ENCODE assay signal across 20 cellular contexts in the genomic region with DNA sequence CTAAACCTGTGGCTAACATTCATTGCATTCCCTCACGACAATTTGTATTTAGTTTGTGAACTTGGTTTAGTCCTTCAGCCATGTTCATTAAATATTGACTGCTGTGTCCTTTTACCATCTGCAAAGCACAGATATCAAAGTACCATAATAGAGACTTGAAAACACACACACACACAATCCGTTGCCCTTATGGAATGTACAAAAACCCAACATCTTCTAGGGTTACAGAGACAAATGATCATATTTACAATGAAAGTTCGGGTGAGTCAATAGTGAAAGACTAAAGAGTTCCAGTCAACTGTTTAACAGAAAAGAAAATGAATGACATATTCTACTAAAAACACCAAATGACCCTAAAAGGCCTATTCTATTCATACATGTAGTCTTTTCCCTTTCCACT.
"Had no signal": no experiment of that assay in that cellular context is flagged by ENCODE, and none has a peak within 500 bp of the region (broad histone marks: within the 10 kb centered on the region; RNA-seq: fewer than 3 reads in every experiment).

No MANE protein-coding gene starts in this region.

- H3K9me3 Mint-ChIP-seq: activated CD4-positive, alpha-beta T cell treated with anti-CD3 and anti-CD28 coated beads, Interleukin-2, amount 10 ng/mL, durations not matched to agents 24 days and 14 days; activated naive CD8-positive, alpha-beta T cell treated with anti-CD3 and anti-CD28 coated beads, Interleukin-2, amount 10 ng/mL, durations not matched to agents 7 days and 5 days; natural killer cell treated with Interleukin-12 subunit alpha and Interleukin-12 subunit beta and Interleukin-15 and Interleukin-18, amount 100 ng/mL, for 72 hours; stimulated activated naive B cell treated with anti-CD40 and anti-IgM and Interleukin-4, amounts not matched to agents 10 μg/mL and 1 μg/mL and 100 μg/mL, for 72 hours had no signal

- H3K36me3 Mint-ChIP-seq: activated naive CD8-positive, alpha-beta T cell treated with anti-CD3 and anti-CD28 coated beads, Interleukin-2, amount 10 ng/mL, durations not matched to agents 7 days and 5 days; natural killer cell treated with Interleukin-12 subunit alpha and Interleukin-12 subunit beta and Interleukin-15 and Interleukin-18, amount 100 ng/mL, for 72 hours had no signal

- DNase-seq: activated CD4-positive, alpha-beta T cell treated with anti-CD3 and anti-CD28 coated beads, Interleukin-2, amount 10 ng/mL, durations not matched to agents 24 days and 14 days; activated CD4-positive, CD25-positive, alpha-beta regulatory T cell; activated CD8-positive, alpha-beta memory T cell treated with anti-CD3 and anti-CD28 coated beads for 24 hours; activated naive CD4-positive, alpha-beta T cell; activated naive CD8-positive, alpha-beta T cell treated with anti-CD3 and anti-CD28 coated beads, Interleukin-2, amount 10 ng/mL, durations not matched to agents 7 days and 5 days; aorta; dorsolateral prefrontal cortex; endodermal cell; kidney; left ventricle myocardium superior; mesendoderm; retina; stimulated activated CD4-positive, alpha-beta T cell treated with anti-CD3 and anti-CD28 coated beads, Interleukin-4, amount 100 ng/mL, for 1 hour; stimulated activated naive B cell treated with anti-CD40 and anti-IgM and Interleukin-4, amounts not matched to agents 10 μg/mL and 1 μg/mL and 100 μg/mL, for 72 hours; T-helper 2 cell; uterus had no signal

- H3K4me3 Mint-ChIP-seq: activated CD4-positive, alpha-beta T cell treated with anti-CD3 and anti-CD28 coated beads, Interleukin-2, amount 10 ng/mL, durations not matched to agents 24 days and 14 days; activated naive CD8-positive, alpha-beta T cell treated with anti-CD3 and anti-CD28 coated beads, Interleukin-2, amount 10 ng/mL, durations not matched to agents 7 days and 5 days; endodermal cell; natural killer cell treated with Interleukin-12 subunit alpha and Interleukin-12 subunit beta and Interleukin-15 and Interleukin-18, amount 100 ng/mL, for 72 hours; stimulated activated naive B cell treated with anti-CD40 and anti-IgM and Interleukin-4, amounts not matched to agents 10 μg/mL and 1 μg/mL and 100 μg/mL, for 72 hours had no signal

- ATAC-seq: left ventricle myocardium superior; natural killer cell treated with Interleukin-12 subunit alpha and Interleukin-12 subunit beta and Interleukin-15 and Interleukin-18, amount 100 ng/mL, for 72 hours; stimulated activated naive B cell treated with anti-CD40 and anti-IgM and Interleukin-4, amounts not matched to agents 10 μg/mL and 1 μg/mL and 100 μg/mL, for 72 hours had no signal

- FAIRE-seq: kidney had no signal

- H3K27me3 Mint-ChIP-seq: activated CD4-positive, alpha-beta T cell treated with anti-CD3 and anti-CD28 coated beads, Interleukin-2, amount 10 ng/mL, durations not matched to agents 24 days and 14 days; activated naive CD8-positive, alpha-beta T cell treated with anti-CD3 and anti-CD28 coated beads, Interleukin-2, amount 10 ng/mL, durations not matched to agents 7 days and 5 days; natural killer cell treated with Interleukin-12 subunit alpha and Interleukin-12 subunit beta and Interleukin-15 and Interleukin-18, amount 100 ng/mL, for 72 hours; stimulated activated naive B cell treated with anti-CD40 and anti-IgM and Interleukin-4, amounts not matched to agents 10 μg/mL and 1 μg/mL and 100 μg/mL, for 72 hours had no signal

- H3K4me3 ChIP-seq: cardiac muscle cell, dorsolateral prefrontal cortex, hepatocyte, tibial nerve, uterus had no signal

- H3K27ac Mint-ChIP-seq: activated CD4-positive, alpha-beta T cell treated with anti-CD3 and anti-CD28 coated beads, Interleukin-2, amount 10 ng/mL, durations not matched to agents 24 days and 14 days; activated naive CD8-positive, alpha-beta T cell treated with anti-CD3 and anti-CD28 coated beads, Interleukin-2, amount 10 ng/mL, durations not matched to agents 7 days and 5 days; endodermal cell; natural killer cell treated with Interleukin-12 subunit alpha and Interleukin-12 subunit beta and Interleukin-15 and Interleukin-18, amount 100 ng/mL, for 72 hours; stimulated activated naive B cell treated with anti-CD40 and anti-IgM and Interleukin-4, amounts not matched to agents 10 μg/mL and 1 μg/mL and 100 μg/mL, for 72 hours had no signal
